16 cellular contexts compared by ENCODE assay signal in the genomic region with DNA sequence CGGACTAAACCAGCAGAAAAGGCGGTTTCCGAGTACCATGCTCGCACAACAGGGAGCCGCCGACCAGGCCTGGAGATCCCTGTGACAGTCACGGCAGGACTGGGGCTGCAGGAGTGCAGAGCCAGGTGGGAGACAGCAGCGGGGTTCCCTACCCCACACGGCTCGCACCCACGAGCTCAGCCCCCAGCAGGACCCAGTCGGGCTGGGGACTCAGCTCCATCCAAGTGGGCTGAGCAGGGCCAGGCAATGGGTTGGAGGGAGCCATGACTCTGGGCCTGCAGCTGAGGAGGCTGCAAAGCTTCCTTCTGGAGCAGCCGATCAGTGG. TPM values are rescaled to one million over a fixed set of nuclear protein-coding genes. Genes with fewer than 3 reads are reported as not detected.
DNase-seq lines count a peak whose midpoint lies in the region; ATAC-seq and TF ChIP-seq lines count a peak whose summit lies in the region.
"Had no signal": no experiment of that assay in that cellular context is flagged by ENCODE, and none has a peak within 500 bp of the region (broad histone marks: within the 10 kb centered on the region; RNA-seq: fewer than 3 reads in every experiment).

No MANE protein-coding gene starts in this region.

- H3K9me2 ChIP-seq in PC-9 (ENCODE audit: insufficient read depth), result no peaks in the 10 kb centered on the region

- 0 out of 2 replicates have a peak, but pooled peaks cover 12% of the 10 kb centered on the region for H3K79me2 ChIP-seq in PC-9 (ENCODE audit: low read depth)

- H3K4me1 Mint-ChIP-seq in glutamatergic neuron (ENCODE audit: low read depth, unreplicated experiment), result peaks cover 46% of the 10 kb centered on the region

- H3K4me2 ChIP-seq in PC-9, result no peak overlapping the region

- H3K4me3 ChIP-seq in H7 (ENCODE audit: insufficient read depth, low read depth, low read length), result no peak overlapping the region
- no peak overlapping the region for H3K4me3 ChIP-seq in PC-9

- no peaks in the 10 kb centered on the region for H3F3A ChIP-seq in PC-9 (ENCODE audit: insufficient read depth, low read depth)

- CTCF ChIA-PET in PC-9 (lab: Charles Lee), result interaction anchor here (0.5 kb wide), 1 partner anchor 134 kb away, joined by 3 read pairs; no protein-coding TSS in a partner anchor

- peak; percentile 6 for DNase-seq in GM10266 (ENCODE audit: extremely low spot score)
- DNase-seq in H7, result peak; percentile 53
- DNase-seq in glutamatergic neuron, result no peak
- peak; percentile 70 for DNase-seq in posterior vena cava (ENCODE audit: low spot score)
- no peak for DNase-seq in PC-9
- no peak for DNase-seq in NK-92 (lab: John Stamatoyannopoulos, UW; ENCODE audit: unreplicated experiment)
- DNase-seq: CD8-positive, alpha-beta memory T cell; GF-D8; MM.1S; NCI-H1105 treated with DMSO at 0.1 percent for 48 hours; NCI-H187 treated with DMSO at 0.1 percent for 48 hours; NCI-H2171; NCI-H446 treated with DMSO at 0.1 percent for 48 hours; NCI-H774; SHP77 treated with DMSO at 0.1 percent for 48 hours had no signal

- no peak overlapping the region for H2AFZ ChIP-seq in PC-9

- H3K4me1 ChIP-seq in PC-9 (replicated peaks; ENCODE audit: insufficient read depth), result peaks cover 10% of the 10 kb centered on the region

- H3K36me3 Mint-ChIP-seq in glutamatergic neuron (ENCODE audit: unreplicated experiment), result no peaks in the 10 kb centered on the region
- H3K36me3 Mint-ChIP-seq: CD8-positive, alpha-beta memory T cell had no signal

- no peaks in the 10 kb centered on the region for H3K27me3 ChIP-seq in H7 (ENCODE audit: control insufficient read depth, insufficient read depth, low read length)
- H3K27me3 ChIP-seq in PC-9 (ENCODE audit: insufficient read depth, low read depth), result no peaks in the 10 kb centered on the region

- BruUV-seq in PC-9 (replicated peaks; lab: Mats Ljungman, UMichigan), result no TSS peak

- POLR2A ChIA-PET in PC-9 (lab: Charles Lee; ENCODE audit: unreplicated experiment), result no interaction called here

- H3K9me3 Mint-ChIP-seq in glutamatergic neuron (ENCODE audit: unreplicated experiment), result peaks cover 15% of the 10 kb centered on the region
- H3K9me3 Mint-ChIP-seq: CD8-positive, alpha-beta memory T cell had no signal

- intact Hi-C loops in posterior vena cava (cut with DNase I) (loop anchor here in 1 of 2 donors (10.0 kb wide), 1 partner anchor 120 kb away; no protein-coding TSS in a partner anchor), PC-9 (cut with micrococcal nuclease; ENCODE audit: unreplicated experiment) (loop anchor here (10.0 kb wide), 1 partner anchor 100 kb away; no protein-coding TSS in a partner anchor)

- peaks cover 11% of the 10 kb centered on the region for H3K27me3 Mint-ChIP-seq in glutamatergic neuron (ENCODE audit: unreplicated experiment)
- H3K27me3 Mint-ChIP-seq: CD8-positive, alpha-beta memory T cell had no signal

- no peaks in the 10 kb centered on the region for H3K9me3 ChIP-seq in PC-9 (ENCODE audit: insufficient read depth, low read depth)

- no peaks in the 10 kb centered on the region; the same call in 1 of the 2 replicates for H4K20me1 ChIP-seq in PC-9 (ENCODE audit: insufficient read depth)

- H3K27ac ChIP-seq in PC-9, result no peak overlapping the region

- TF ChIP-seq CTCF in GM10266 (IDR thresholded peaks at IDR 0.05; ENCODE audit: control insufficient read depth, insufficient read depth, low read depth, missing control alignments) (no peak), glutamatergic neuron (IDR thresholded peaks at IDR 0.05; ENCODE audit: partially characterized antibody, unreplicated experiment) (no peak), PC-9 (conservative IDR thresholded peaks at IDR 0.05) (no peak)

- ATAC-seq in HG03469 (IDR thresholded peaks at IDR 0.05; ENCODE audit: unreplicated experiment), result no peak

- H3K36me3 ChIP-seq in H7 (replicated peaks; ENCODE audit: control insufficient read depth, insufficient read depth, low read length), result no peaks in the 10 kb centered on the region; the same call in 1 of the 2 replicates
- H3K36me3 ChIP-seq in PC-9 (ENCODE audit: low read depth), result no peaks in the 10 kb centered on the region

- peak overlapping the region; percentile 77 for H3K4me3 Mint-ChIP-seq in glutamatergic neuron (ENCODE audit: unreplicated experiment)
- H3K4me3 Mint-ChIP-seq: CD8-positive, alpha-beta memory T cell had no signal

- H3K27ac Mint-ChIP-seq in glutamatergic neuron (ENCODE audit: unreplicated experiment), result peak overlapping the region; percentile 91

RNA-seq across cellular contexts. Expression of a gene that starts 15.8 kb away (rescaled TPM):
- 40.9 and 42.6 TPM in 2 replicates for total RNA-seq in H7 (2014; rRNA removed; shearing (Covaris generic))
- total RNA-seq in glutamatergic neuron (ENCODE audit: unreplicated experiment) (22.3 TPM), posterior vena cava (10 to 100 TPM; 11.3 to 15.7 TPM), PC-9 (2021) (13.3 and 14.6 TPM in 2 replicates)

Comparison
In these comparisons a context has a peak if more than half of its experiments do, and no peak if none do; other contexts are left out.
1. DNase-seq: peak in GM10266 (single experiment), H7 (single experiment) and posterior vena cava (single experiment); none in glutamatergic neuron (single experiment), PC-9 (0 of 2) and NK-92 (single experiment).